Comparison of ENCODE assay signal across 12 cellular contexts in genomic region chr3:129286081-129286480, GRCh38.
"Had no signal": no experiment of that assay in that cellular context is flagged by ENCODE, and none has a peak within 500 bp of the region (broad histone marks: within the 10 kb centered on the region; RNA-seq: fewer than 3 reads in every experiment).

No MANE protein-coding gene starts in this region.

- H3K27me3 ChIP-seq: adrenal gland, cardiac muscle cell, hepatocyte, ovary, thyroid gland had no signal

- DNase-seq: activated naive CD4-positive, alpha-beta T cell treated with Interleukin-2 at 50 U/mL for 16 hours; adrenal gland; naive thymus-derived CD4-positive, alpha-beta T cell; ovary; stimulated activated CD4-positive, alpha-beta T cell treated with anti-CD3 and anti-CD28 coated beads, Interleukin-12 subunit alpha, Interleukin-12 subunit beta, amount 100 ng/mL, for 4 hours; stimulated activated CD4-positive, alpha-beta T cell treated with anti-CD3 and anti-CD28 coated beads, Interleukin-2, amount 100 ng/mL, for 24 hours; T-cell; T1000; thyroid gland had no signal

- H3K27ac ChIP-seq: adrenal gland, cardiac muscle cell, hepatocyte, ovary, thyroid gland had no signal

- H3K4me1 ChIP-seq: thyroid gland had no signal

- ATAC-seq: left lobe of liver; naive thymus-derived CD4-positive, alpha-beta T cell; T-cell had no signal

- H3K27ac Mint-ChIP-seq: T-cell had no signal

- H2AFZ ChIP-seq: hepatocyte had no signal

- H3K9me3 Mint-ChIP-seq: naive thymus-derived CD4-positive, alpha-beta T cell; T-cell had no signal

- H3K27me3 Mint-ChIP-seq: naive thymus-derived CD4-positive, alpha-beta T cell; T-cell had no signal

- H3K36me3 ChIP-seq: ovary had no signal

- H3K4me2 ChIP-seq: hepatocyte had no signal

- H3K4me3 Mint-ChIP-seq: T-cell had no signal

- H3K4me3 ChIP-seq: adrenal gland, cardiac muscle cell, hepatocyte, ovary, thyroid gland had no signal

- H3K9me3 ChIP-seq: adrenal gland, ovary, thyroid gland had no signal
